Comparison of ENCODE assay signal across 15 cellular contexts in genomic region chr14:100424504-100425453, GRCh38. TPM values are rescaled to one million over a fixed set of nuclear protein-coding genes. Genes with fewer than 3 reads are reported as not detected.
A peak's percentile ranks its signal among the peaks of the same experiment; 100 is the strongest.
DNase-seq lines count a peak whose midpoint lies in the region; ATAC-seq and TF ChIP-seq lines count a peak whose summit lies in the region.
"Had no signal": no experiment of that assay in that cellular context is flagged by ENCODE, and none has a peak within 500 bp of the region (broad histone marks: within the 10 kb centered on the region; RNA-seq: fewer than 3 reads in every experiment).

No MANE protein-coding gene starts in this region.

- no peaks in the 10 kb centered on the region for H3K36me3 ChIP-seq in HEK293 (ENCODE audit: control insufficient read depth in 2 of 2, insufficient read depth in 1 of 2, low read length in 2 of 2)
- H3K36me3 ChIP-seq in naive thymus-derived CD4-positive, alpha-beta T cell (ENCODE audit: control insufficient read depth in 2 of 3, insufficient read depth in 3 of 3, low read length in 3 of 3): peaks cover 0 to 5% (median 4%) of the 10 kb centered on the region in 3 experiments
- no peaks in the 10 kb centered on the region for H3K36me3 ChIP-seq in suprapubic skin
- H3K36me3 ChIP-seq: MG63, SJSA1 had no signal

- H3K27ac ChIP-seq in HEK293 (ENCODE audit: extremely low read depth, low read depth, low read length) (no peak overlapping the region), suprapubic skin (no peak overlapping the region)
- no peak overlapping the region for H3K27ac ChIP-seq in naive thymus-derived CD4-positive, alpha-beta T cell (ENCODE audit: low read depth, low read length)
- H3K27ac ChIP-seq: SJSA1, tibial nerve had no signal

- H3K9me3 ChIP-seq in HEK293 (ENCODE audit: control insufficient read depth, insufficient read depth, low read depth, low read length) (no peaks in the 10 kb centered on the region), suprapubic skin (no peaks in the 10 kb centered on the region)
- no peaks in the 10 kb centered on the region for H3K9me3 ChIP-seq in naive thymus-derived CD4-positive, alpha-beta T cell (ENCODE audit: control insufficient read depth in 2 of 3, low read length in 3 of 3)
- H3K9me3 ChIP-seq: MG63, SJSA1, tibial nerve had no signal

- WGBS in suprapubic skin: 74% methylated on average over 5 of the region's 6 CpGs

- no peak overlapping the region for H3K4me3 Mint-ChIP-seq in activated CD4-positive, alpha-beta memory T cell treated with anti-CD3 and anti-CD28 coated beads, Interleukin-2, amount 10 ng/mL, durations not matched to agents 7 days and 5 days
- H3K4me3 Mint-ChIP-seq in naive thymus-derived CD4-positive, alpha-beta T cell: peak overlapping the region in 1 of 10 donors; percentile 34
- H3K4me3 Mint-ChIP-seq: activated CD4-positive, alpha-beta T cell treated with anti-CD3 and anti-CD28 coated beads, Interleukin-2, amount 10 ng/mL, durations not matched to agents 24 days and 14 days; nephron had no signal

- H3K4me3 ChIP-seq in HEK293 (ENCODE audit: low read depth, low read length): no peak overlapping the region
- H3K4me3 ChIP-seq in naive thymus-derived CD4-positive, alpha-beta T cell (ENCODE audit: low read length): no peak overlapping the region
- H3K4me3 ChIP-seq in suprapubic skin: no peak overlapping the region
- H3K4me3 ChIP-seq: MG63, SJSA1, skin epidermis, tibial nerve had no signal

- peak overlapping the region; percentile 44 for H3K27ac Mint-ChIP-seq in activated CD4-positive, alpha-beta memory T cell treated with anti-CD3 and anti-CD28 coated beads, Interleukin-2, amount 10 ng/mL, durations not matched to agents 7 days and 5 days
- H3K27ac Mint-ChIP-seq in naive thymus-derived CD4-positive, alpha-beta T cell: peak overlapping the region in 2 of 9 donors; percentile 1 to 49
- H3K27ac Mint-ChIP-seq: activated CD4-positive, alpha-beta T cell treated with anti-CD3 and anti-CD28 coated beads, Interleukin-2, amount 10 ng/mL, durations not matched to agents 24 days and 14 days; nephron had no signal

- no peaks in the 10 kb centered on the region for H3K4me1 ChIP-seq in HEK293 (ENCODE audit: control insufficient read depth, insufficient read depth, low read length)
- H3K4me1 ChIP-seq in naive thymus-derived CD4-positive, alpha-beta T cell (ENCODE audit: control insufficient read depth in 2 of 2, insufficient read depth in 2 of 2, low read length in 2 of 2): no peaks in the 10 kb centered on the region
- H3K4me1 ChIP-seq in suprapubic skin: peaks cover 21% of the 10 kb centered on the region

- POLR2A ChIA-PET in HEK293 (lab: Yijun Ruan, JAX): interaction anchor here (0.6 kb wide), 1 partner anchor 84 kb away, joined by 4 read pairs; no protein-coding TSS in a partner anchor
- POLR2A ChIA-PET in activated CD4-positive, alpha-beta memory T cell treated with anti-CD3 and anti-CD28 coated beads, Interleukin-2, amount 10 ng/mL, durations not matched to agents 7 days and 5 days (lab: Charles Lee): interaction anchor here (0.9 to 1.4 kb wide), 2 partner anchors 13 to 121 kb away, joined by 3 read pairs; no protein-coding TSS in a partner anchor
- POLR2A ChIA-PET in naive thymus-derived CD4-positive, alpha-beta T cell (lab: Charles Lee): no interaction called here

- H3K4me1 Mint-ChIP-seq in activated CD4-positive, alpha-beta memory T cell treated with anti-CD3 and anti-CD28 coated beads, Interleukin-2, amount 10 ng/mL, durations not matched to agents 7 days and 5 days: peaks cover 26% of the 10 kb centered on the region
- H3K4me1 Mint-ChIP-seq in naive thymus-derived CD4-positive, alpha-beta T cell: peaks cover 6 to 32% (median 16%) of the 10 kb centered on the region in 7 donors
- H3K4me1 Mint-ChIP-seq: nephron had no signal

- CTCF ChIA-PET in HEK293 (lab: Yijun Ruan, JAX): interaction anchor here (0.5 to 2.7 kb wide), 9 partner anchors 8 to 229 kb away, joined by 3 to 7 read pairs (median 3); no protein-coding TSS in a partner anchor
- CTCF ChIA-PET in activated CD4-positive, alpha-beta memory T cell treated with anti-CD3 and anti-CD28 coated beads, Interleukin-2, amount 10 ng/mL, durations not matched to agents 7 days and 5 days (lab: Charles Lee): interaction anchor here (0.9 to 2.3 kb wide), 5 partner anchors 19 to 221 kb away, joined by 3 to 11 read pairs (median 3); no protein-coding TSS in a partner anchor
- CTCF ChIA-PET in naive thymus-derived CD4-positive, alpha-beta T cell (lab: Charles Lee): interaction anchor here (0.8 to 1.0 kb wide), 2 partner anchors 8 to 41 kb away, joined by 3 read pairs; no protein-coding TSS in a partner anchor

- H3K9me3 Mint-ChIP-seq in activated CD4-positive, alpha-beta memory T cell treated with anti-CD3 and anti-CD28 coated beads, Interleukin-2, amount 10 ng/mL, durations not matched to agents 7 days and 5 days: no peaks in the 10 kb centered on the region
- no peaks in the 10 kb centered on the region for H3K9me3 Mint-ChIP-seq in naive thymus-derived CD4-positive, alpha-beta T cell
- H3K9me3 Mint-ChIP-seq: activated CD4-positive, alpha-beta T cell treated with anti-CD3 and anti-CD28 coated beads, Interleukin-2, amount 10 ng/mL, durations not matched to agents 24 days and 14 days; nephron had no signal

- TF ChIP-seq CTCF in HEK293 (tag by site-specific recombination; IDR thresholded peaks at IDR 0.05) (no peak), suprapubic skin (IDR thresholded peaks at IDR 0.05) (no peak)

- no peaks in the 10 kb centered on the region for H3K27me3 ChIP-seq in naive thymus-derived CD4-positive, alpha-beta T cell (ENCODE audit: control insufficient read depth in 2 of 2, insufficient read depth in 2 of 2, low read length in 2 of 2)
- no peaks in the 10 kb centered on the region for H3K27me3 ChIP-seq in suprapubic skin
- H3K27me3 ChIP-seq: MG63, SJSA1, tibial nerve had no signal

- no peak for TF ChIP-seq POLR2A in suprapubic skin (IDR thresholded peaks at IDR 0.05)

- ATAC-seq in naive thymus-derived CD4-positive, alpha-beta T cell: peak; percentile 82
- ATAC-seq in HG03025 (IDR thresholded peaks at IDR 0.05; ENCODE audit: low FRiP score, unreplicated experiment) (no peak), left lobe of liver (no peak)

- TF ChIP-seq EP300 in suprapubic skin (IDR thresholded peaks at IDR 0.05): no peak

- H3K27me3 Mint-ChIP-seq in activated CD4-positive, alpha-beta memory T cell treated with anti-CD3 and anti-CD28 coated beads, Interleukin-2, amount 10 ng/mL, durations not matched to agents 7 days and 5 days: no peaks in the 10 kb centered on the region
- H3K27me3 Mint-ChIP-seq in naive thymus-derived CD4-positive, alpha-beta T cell: no peaks in the 10 kb centered on the region
- H3K27me3 Mint-ChIP-seq: activated CD4-positive, alpha-beta T cell treated with anti-CD3 and anti-CD28 coated beads, Interleukin-2, amount 10 ng/mL, durations not matched to agents 24 days and 14 days had no signal

- intact Hi-C loops in naive thymus-derived CD4-positive, alpha-beta T cell (cut with micrococcal nuclease): no loop called here

- DNase-seq in NOMO-1 treated with DMSO at 0.1 percent for 48 hours (lab: John Stamatoyannopoulos, UW; ENCODE audit: unreplicated experiment) (peak; percentile 10), NOMO-1 (lab: John Stamatoyannopoulos, UW; ENCODE audit: unreplicated experiment in 2 of 2) (no peak), suprapubic skin (ENCODE audit: low spot score in 2 of 2) (no peak), left lobe of liver (ENCODE audit: low spot score) (no peak)
- DNase-seq in activated CD4-positive, alpha-beta memory T cell treated with anti-CD3 and anti-CD28 coated beads, Interleukin-2, amount 10 ng/mL, durations not matched to agents 7 days and 5 days: peak; percentile 22
- no peak for DNase-seq in naive thymus-derived CD4-positive, alpha-beta T cell
- DNase-seq: activated CD4-positive, alpha-beta T cell treated with anti-CD3 and anti-CD28 coated beads, Interleukin-2, amount 10 ng/mL, durations not matched to agents 24 days and 14 days; kidney; MG63 had no signal

- H3K36me3 Mint-ChIP-seq in activated CD4-positive, alpha-beta memory T cell treated with anti-CD3 and anti-CD28 coated beads, Interleukin-2, amount 10 ng/mL, durations not matched to agents 7 days and 5 days (ENCODE audit: low read depth): no peaks in the 10 kb centered on the region
- H3K36me3 Mint-ChIP-seq in naive thymus-derived CD4-positive, alpha-beta T cell: peaks cover 0 to 13% (median 0%) of the 10 kb centered on the region in 5 donors

TF ChIP-seq in HEK293, 187 proteins besides CTCF, POLR2A, EP300 and RAD21:
- TF ChIP-seq ZNF501 (tag by site-specific recombination; IDR thresholded peaks at IDR 0.05): no peak
- peak; percentile 68 for TF ChIP-seq ZBTB20 (tag by site-specific recombination; IDR thresholded peaks at IDR 0.05)

RNA-seq across cellular contexts. Expression of gene WDR25, which starts 48.5 kb away (rescaled TPM):
- 1 to 10 TPM; 6.1 to 6.9 TPM for total RNA-seq in activated CD4-positive, alpha-beta memory T cell treated with anti-CD3 and anti-CD28 coated beads, Interleukin-2, amount 10 ng/mL, durations not matched to agents 7 days and 5 days
- 10 to 100 TPM in 1 of 5 experiments, 1 to 10 TPM in 4; 5.4 to 11.6 (median 6.6) TPM for total RNA-seq in naive thymus-derived CD4-positive, alpha-beta T cell
- 10 to 100 TPM; 12.2 to 18.1 TPM for polyA plus RNA-seq in naive thymus-derived CD4-positive, alpha-beta T cell
- total RNA-seq in suprapubic skin (10 to 100 TPM in 2 of 4 donors, 1 to 10 TPM in 2; 7.4 to 16.0 (median 10.6) TPM), left lobe of liver (5.0 TPM)

Comparison
In these comparisons a context has a peak if more than half of its experiments do, and no peak if none do; other contexts are left out.
1. DNase-seq: peak in NOMO-1 treated with DMSO at 0.1 percent for 48 hours (single experiment) and activated CD4-positive, alpha-beta memory T cell treated with anti-CD3 and anti-CD28 coated beads, Interleukin-2, amount 10 ng/mL, durations not matched to agents 7 days and 5 days (single experiment); none in NOMO-1 (0 of 2), naive thymus-derived CD4-positive, alpha-beta T cell (0 of 9), suprapubic skin (0 of 2) and left lobe of liver (single experiment).